Comparison of ENCODE assay signal across 24 cellular contexts in genomic region chr3:33729993-33730392, GRCh38. TPM values are rescaled to one million over a fixed set of nuclear protein-coding genes. Genes with fewer than 3 reads are reported as not detected.
DNase-seq lines count a peak whose midpoint lies in the region; ATAC-seq and TF ChIP-seq lines count a peak whose summit lies in the region.
"Had no signal": no experiment of that assay in that cellular context is flagged by ENCODE, and none has a peak within 500 bp of the region (broad histone marks: within the 10 kb centered on the region; RNA-seq: fewer than 3 reads in every experiment).

No MANE protein-coding gene starts in this region.

- H3K4me3 ChIP-seq in SK-N-SH (ENCODE audit: low read depth in 2 of 2, low read length in 1 of 2), result no peak overlapping the region
- no peak overlapping the region for H3K4me3 ChIP-seq in transverse colon
- H3K4me3 ChIP-seq in CD8-positive, alpha-beta memory T cell (ENCODE audit: low read length), result no peak overlapping the region
- H3K4me3 ChIP-seq in ovary, result no peak overlapping the region
- H3K4me3 ChIP-seq: mucosa of descending colon, right atrium auricular region had no signal

- POLR2A ChIA-PET in SK-N-SH (lab: Yijun Ruan, JAX), result no interaction called here
- POLR2A ChIA-PET in CD8-positive, alpha-beta memory T cell (lab: Charles Lee), result no interaction called here

- 0 out of 2 replicates have a peak overlapping the region, but pooled peaks have one; percentile 29 for H2AFZ ChIP-seq in SK-N-SH (ENCODE audit: low read depth)

- H3K4me2 ChIP-seq in SK-N-SH, result no peak overlapping the region

- in situ Hi-C loops in transverse colon (cut with MboI; ENCODE audit: low pct_ligation_motif_present in 1 of 4, low pct_unique_long_range_greater_than_20kb in 1 of 4, low sequenced_read_pairs in 3 of 4), result no loop called here

- ATAC-seq in SK-N-SH treated with all-trans-retinoic acid at 6 μM for 48 hours, result no peak
- peak; percentile 69 for ATAC-seq in HG02678 (IDR thresholded peaks at IDR 0.05; ENCODE audit: unreplicated experiment)
- peak; percentile 70 for ATAC-seq in HG03521 (IDR thresholded peaks at IDR 0.05; ENCODE audit: unreplicated experiment)
- ATAC-seq: activated CD8-positive, alpha-beta T cell treated with anti-CD3 and anti-CD28 coated beads for 36 hours; HCT116; left cardiac atrium; mucosa of descending colon; stimulated activated naive CD8-positive, alpha-beta T cell treated with anti-CD3 and anti-CD28 coated beads, Interleukin-15, amount 100 ng/mL, for 72 hours; T-cell had no signal

- TF ChIP-seq CTCF in SK-N-SH (IDR thresholded peaks at IDR 0.05), result no peak
- no peak for TF ChIP-seq CTCF in transverse colon (IDR thresholded peaks at IDR 0.05)
- TF ChIP-seq CTCF in ovary (IDR thresholded peaks at IDR 0.05), result no peak

- H3K36me3 Mint-ChIP-seq in CD8-positive, alpha-beta memory T cell, result peaks cover 0 to 5% (median 3%) of the 10 kb centered on the region in 3 donors
- H3K36me3 Mint-ChIP-seq: activated naive CD8-positive, alpha-beta T cell treated with anti-CD3 and anti-CD28 coated beads for 36 hours; brain; T-cell had no signal

- no peak for TF ChIP-seq RAD21 in SK-N-SH (IDR thresholded peaks at IDR 0.05; ENCODE audit: low read length)

- H3F3A ChIP-seq in SK-N-SH (replicated peaks; ENCODE audit: insufficient read depth), result no peaks in the 10 kb centered on the region

- no peak for TF ChIP-seq POLR2A in transverse colon (IDR thresholded peaks at IDR 0.05)
- TF ChIP-seq POLR2A in ovary (IDR thresholded peaks at IDR 0.05), result no peak

- CTCF ChIA-PET in SK-N-SH (lab: Yijun Ruan, JAX), result interaction anchor here (0.7 to 1.1 kb wide), 2 partner anchors 46 to 47 kb away, joined by 3 to 4 read pairs; no protein-coding TSS in a partner anchor
- CTCF ChIA-PET in CD8-positive, alpha-beta memory T cell (lab: Charles Lee), result no interaction called here

- H3K9me2 ChIP-seq in SK-N-SH, result no peaks in the 10 kb centered on the region

- WGBS in SK-N-SH (ENCODE audit: low lambda C conversion rate), result 83% methylated on average over 3 of the region's 3 CpGs
- 73 to 95% methylated on average over 3 of the region's 3 CpGs for WGBS in transverse colon (ENCODE audit: low coverage in 1 of 2), 2 donors
- 84 to 85% (median 84%) methylated on average over 3 of the region's 3 CpGs for WGBS in ovary, 3 donors

- H3K27me3 Mint-ChIP-seq in CD8-positive, alpha-beta memory T cell, result peaks cover 3 to 18% of the 10 kb centered on the region in 2 donors
- H3K27me3 Mint-ChIP-seq: activated naive CD8-positive, alpha-beta T cell treated with anti-CD3 and anti-CD28 coated beads for 36 hours; dendritic cell treated with granulocyte-macrophage colony-stimulating factor and Interleukin-4, amounts not matched to agents 40 ng/mL and 50 ng/mL, for 4 days; stimulated activated naive CD8-positive, alpha-beta T cell treated with anti-CD3 and anti-CD28 coated beads, Interleukin-15, amount 100 ng/mL, for 72 hours had no signal

- TF ChIP-seq EP300 in SK-N-SH (IDR thresholded peaks at IDR 0.05; ENCODE audit: borderline replicate concordance in 1 of 2, low read depth in 1 of 2, low read length in 1 of 2) (no peak), transverse colon (IDR thresholded peaks at IDR 0.05; ENCODE audit: low read depth) (no peak), ovary (IDR thresholded peaks at IDR 0.05) (no peak)

- intact Hi-C loops in transverse colon (cut with DNase I; ENCODE audit: low total_unique reads) (no loop called here), ovary (cut with DNase I) (no loop called here)

- H3K4me1 ChIP-seq in SK-N-SH (ENCODE audit: control insufficient read depth in 1 of 2, insufficient read depth in 2 of 2, low read depth in 1 of 2, low read length in 1 of 2) (no peaks in the 10 kb centered on the region), transverse colon (no peaks in the 10 kb centered on the region), ovary (ENCODE audit: insufficient read depth) (no peaks in the 10 kb centered on the region)
- H3K4me1 ChIP-seq in CD8-positive, alpha-beta memory T cell (ENCODE audit: insufficient read depth, low read length), result no peaks in the 10 kb centered on the region
- H3K4me1 ChIP-seq: right atrium auricular region had no signal

- H3K36me3 ChIP-seq in SK-N-SH (replicated peaks in 1 of 2; ENCODE audit: control insufficient read depth in 1 of 2, insufficient read depth in 2 of 2, low read length in 1 of 2), result no peaks in the 10 kb centered on the region
- no peaks in the 10 kb centered on the region for H3K36me3 ChIP-seq in transverse colon
- H3K36me3 ChIP-seq in CD8-positive, alpha-beta memory T cell (ENCODE audit: insufficient read depth, low read length), result no peaks in the 10 kb centered on the region
- H3K36me3 ChIP-seq in ovary, result no peaks in the 10 kb centered on the region
- H3K36me3 ChIP-seq: right atrium auricular region had no signal

- no peaks in the 10 kb centered on the region for H3K79me2 ChIP-seq in SK-N-SH (ENCODE audit: insufficient read depth)

- peaks cover 0 to 5% (median 0%) of the 10 kb centered on the region in 5 donors for H3K9me3 Mint-ChIP-seq in CD8-positive, alpha-beta memory T cell

- no peaks in the 10 kb centered on the region for H3K4me1 Mint-ChIP-seq in CD8-positive, alpha-beta memory T cell
- H3K4me1 Mint-ChIP-seq: activated naive CD8-positive, alpha-beta T cell treated with anti-CD3 and anti-CD28 coated beads for 36 hours; brain; stimulated activated naive CD8-positive, alpha-beta T cell treated with anti-CD3 and anti-CD28 coated beads, Interleukin-15, amount 100 ng/mL, for 72 hours; T-cell had no signal

- DNase-seq in SK-N-SH, result no peak
- peak; percentile 12 for DNase-seq in transverse colon
- DNase-seq in D341Med (ENCODE audit: low spot score), result no peak
- DNase-seq in CD8-positive, alpha-beta memory T cell, result no peak
- no peak for DNase-seq in ovary
- DNase-seq: activated CD8-positive, alpha-beta T cell treated with anti-CD3 and anti-CD28 coated beads for 36 hours; activated naive CD8-positive, alpha-beta T cell treated with anti-CD3 and anti-CD28 coated beads for 36 hours; activated T-cell treated with anti-CD3 and anti-CD28 coated beads, Interleukin-2, amount 50 U/mL, for 48 hours; foreskin fibroblast; hypothalamus; Kasumi-1; left cardiac atrium; mucosa of descending colon; NCI-H2227 treated with DMSO at 0.1 percent for 48 hours; stimulated activated naive CD8-positive, alpha-beta T cell treated with anti-CD3 and anti-CD28 coated beads, Interleukin-15, amount 100 ng/mL, for 72 hours; T-cell had no signal

- no peaks in the 10 kb centered on the region for H3K9me3 ChIP-seq in SK-N-SH
- no peaks in the 10 kb centered on the region for H3K9me3 ChIP-seq in transverse colon
- no peaks in the 10 kb centered on the region for H3K9me3 ChIP-seq in CD8-positive, alpha-beta memory T cell (ENCODE audit: low read length)
- no peaks in the 10 kb centered on the region for H3K9me3 ChIP-seq in ovary
- H3K9me3 ChIP-seq: right atrium auricular region had no signal

- H3K27ac ChIP-seq in SK-N-SH (ENCODE audit: low read depth in 2 of 2, low read length in 1 of 2) (no peak overlapping the region), transverse colon (no peak overlapping the region), ovary (no peak overlapping the region)
- no peak overlapping the region for H3K27ac ChIP-seq in CD8-positive, alpha-beta memory T cell (ENCODE audit: low read depth, low read length)
- H3K27ac ChIP-seq: C4-2B, right atrium auricular region had no signal

- H4K20me1 ChIP-seq in SK-N-SH (ENCODE audit: insufficient read depth), result no peaks in the 10 kb centered on the region

- no peak overlapping the region for H3K27ac Mint-ChIP-seq in CD8-positive, alpha-beta memory T cell
- H3K27ac Mint-ChIP-seq: activated CD8-positive, alpha-beta T cell treated with anti-CD3 and anti-CD28 coated beads for 36 hours; activated naive CD8-positive, alpha-beta T cell treated with anti-CD3 and anti-CD28 coated beads for 36 hours; brain; dendritic cell treated with granulocyte-macrophage colony-stimulating factor and Interleukin-4, amounts not matched to agents 40 ng/mL and 50 ng/mL, for 4 days; stimulated activated naive CD8-positive, alpha-beta T cell treated with anti-CD3 and anti-CD28 coated beads, Interleukin-15, amount 100 ng/mL, for 72 hours; T-cell had no signal

- H3K27me3 ChIP-seq in SK-N-SH (ENCODE audit: insufficient read depth) (no peaks in the 10 kb centered on the region), transverse colon (no peaks in the 10 kb centered on the region), ovary (no peaks in the 10 kb centered on the region)
- no peaks in the 10 kb centered on the region for H3K27me3 ChIP-seq in CD8-positive, alpha-beta memory T cell (ENCODE audit: insufficient read depth, low read length, poor library complexity, severe bottlenecking)
- H3K27me3 ChIP-seq: right atrium auricular region had no signal

- no peak overlapping the region for H3K4me3 Mint-ChIP-seq in CD8-positive, alpha-beta memory T cell
- H3K4me3 Mint-ChIP-seq: activated CD8-positive, alpha-beta T cell treated with anti-CD3 and anti-CD28 coated beads for 36 hours; activated naive CD8-positive, alpha-beta T cell treated with anti-CD3 and anti-CD28 coated beads for 36 hours; brain; dendritic cell treated with granulocyte-macrophage colony-stimulating factor and Interleukin-4, amounts not matched to agents 40 ng/mL and 50 ng/mL, for 4 days; stimulated activated naive CD8-positive, alpha-beta T cell treated with anti-CD3 and anti-CD28 coated beads, Interleukin-15, amount 100 ng/mL, for 72 hours; T-cell had no signal

- H3K9ac ChIP-seq in SK-N-SH, result no peak overlapping the region

TF ChIP-seq in SK-N-SH, 30 proteins besides CTCF, POLR2A, EP300 and RAD21:
- TF ChIP-seq POLR2AphosphoS5 (IDR thresholded peaks at IDR 0.05; ENCODE audit: low read depth, low read length) (no peak), NFIC (IDR thresholded peaks at IDR 0.05; ENCODE audit: borderline replicate concordance) (no peak), YY1 (IDR thresholded peaks at IDR 0.05; ENCODE audit: low read depth) (no peak)

TF ChIP-seq in SK-N-SH treated with all-trans-retinoic acid at 6 μM for 48 hours, 23 proteins besides CTCF, POLR2A, EP300 and RAD21 (continues in another document):
- no peak for TF ChIP-seq SNAI2 (CRISPR knock-in tag; IDR thresholded peaks at IDR 0.05)

RNA-seq across cellular contexts. Expression of gene CLASP2, which starts 11.9 kb away (rescaled TPM):
- polyA plus RNA-seq in SK-N-SH (2012; rRNA removed), result 13.2 and 18.8 TPM in 2 replicates
- polyA plus RNA-seq in SK-N-SH (2012; cell fraction: cytosol; rRNA removed), result 15.5 and 15.6 TPM in 2 replicates
- polyA plus RNA-seq in SK-N-SH (2012; cell fraction: nucleus; rRNA removed), result 20.7 and 41.8 TPM in 2 replicates
- total RNA-seq in transverse colon, result 100 to 1,000 TPM in 1 of 4 donors, 10 to 100 TPM in 3; 50.0 to 119 (median 56.6) TPM
- 10 to 100 TPM; 47.0 to 53.8 TPM for total RNA-seq in CD8-positive, alpha-beta memory T cell
- polyA plus RNA-seq in CD8-positive, alpha-beta memory T cell, result 13.7 TPM
- 10 to 100 TPM; 51.4 to 71.2 (median 67.1) TPM for total RNA-seq in ovary
- polyA plus RNA-seq in ovary, result 10 to 100 TPM; 14.5 to 42.9 TPM
